Comparison of ENCODE assay signal across 8 cellular contexts in the genomic region with DNA sequence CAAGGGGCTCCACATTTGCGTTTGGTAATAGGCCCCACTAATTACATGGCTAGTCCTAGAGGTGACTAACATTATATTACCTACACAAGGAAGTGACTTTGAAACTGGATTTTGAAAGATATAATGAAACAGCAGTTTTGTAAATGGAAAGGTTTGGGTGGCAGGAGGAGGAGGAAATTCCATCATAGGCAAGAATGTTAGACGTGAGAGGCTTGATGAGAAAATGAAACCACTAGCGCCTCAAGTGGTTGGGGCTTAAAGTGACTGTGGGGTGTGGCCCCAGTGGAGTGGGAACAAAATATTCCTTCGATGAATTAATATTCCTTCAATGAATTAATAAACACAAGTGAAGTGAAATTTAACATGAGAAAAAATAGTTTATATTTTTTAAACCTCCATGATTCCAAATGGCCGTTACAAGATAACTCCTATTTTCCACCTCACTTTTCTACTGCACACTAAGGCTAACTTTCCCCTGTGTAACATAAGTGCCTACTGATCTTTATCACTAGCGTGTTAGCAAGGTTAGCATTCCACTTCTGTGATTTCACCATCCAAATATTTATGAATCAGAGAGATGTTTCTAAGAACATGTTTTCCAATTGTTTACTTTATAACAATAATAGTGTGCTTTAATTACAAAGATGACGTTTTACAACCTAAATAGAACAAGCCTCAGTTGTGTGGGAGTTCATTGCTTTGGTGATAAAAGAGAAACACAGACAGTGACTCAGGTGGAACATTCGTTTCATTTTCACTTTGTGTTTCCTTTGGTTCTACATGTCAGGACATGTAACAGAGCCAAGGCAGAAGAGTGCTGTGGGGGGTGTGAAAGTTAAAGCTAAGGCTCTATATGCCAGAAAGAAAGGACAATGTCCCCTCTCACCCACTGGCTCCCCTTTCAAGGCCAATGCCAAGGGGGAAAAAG. TPM values are rescaled to one million over a fixed set of nuclear protein-coding genes. Genes with fewer than 3 reads are reported as not detected.
DNase-seq lines count a peak whose midpoint lies in the region; ATAC-seq and TF ChIP-seq lines count a peak whose summit lies in the region.

No MANE protein-coding gene starts in this region.

- DNase-seq in activated CD4-positive, CD25-positive, alpha-beta regulatory T cell treated with anti-CD3 and anti-CD28 coated beads, Interleukin-2, amount 50 U/mL, for 72 hours, result no peak
- DNase-seq in HAP-1 (ENCODE audit: low spot score in 2 of 2) (peak; percentile 27 to 55), LNCaP clone FGC (ENCODE audit: low read depth) (peak; percentile 66), fibroblast of mammary gland (ENCODE audit: low read depth) (peak; percentile 96), pulmonary artery endothelial cell (ENCODE audit: low read depth, low spot score) (peak; percentile 93), amygdala (lab: John Stamatoyannopoulos, UW) (no peak)
- peak; percentile 24 to 40 for DNase-seq in activated CD4-positive, alpha-beta T cell treated with anti-CD3 and anti-CD28 coated beads, Interleukin-2, amount 50 U/mL, for 4 hours

- TF ChIP-seq CTCF in LNCaP clone FGC (IDR thresholded peaks at IDR 0.05; ENCODE audit: control insufficient read depth, extremely low read depth, insufficient read depth) (peak; percentile 47), fibroblast of mammary gland (conservative IDR thresholded peaks at IDR 0.05; ENCODE audit: control insufficient read depth, insufficient read depth, low read depth, low read length) (peak; percentile 41)

- no peaks in the 10 kb centered on the region for H3K36me3 ChIP-seq in HAP-1 (replicated peaks)

- in situ Hi-C loops in HAP-1 (cut with MboI; ENCODE audit: low sequenced_read_pairs), result no loop called here

- no peaks in the 10 kb centered on the region for H3K9me3 ChIP-seq in HAP-1

- H3K27me3 ChIP-seq in HAP-1 (ENCODE audit: low read depth), result peaks cover 13% of the 10 kb centered on the region

- peak; percentile 92 to 93 for ATAC-seq in activated CD4-positive, CD25-positive, alpha-beta regulatory T cell treated with anti-CD3 and anti-CD28 coated beads, Interleukin-2, amount 50 U/mL, for 24 hours

- H3K4me3 ChIP-seq in HAP-1 (no peak overlapping the region), LNCaP clone FGC (ENCODE audit: low read depth, low read length) (peak overlapping the region; percentile 4; the same call in 1 of the 2 replicates), fibroblast of mammary gland (ENCODE audit: control insufficient read depth, low read depth, low read length) (no peak overlapping the region)

- H3K4me1 ChIP-seq in HAP-1, result peaks cover 5% of the 10 kb centered on the region

RNA-seq across cellular contexts. Expression of gene ATF3, which starts 12.5 kb away (rescaled TPM):
- 1.8 and 2.6 TPM in 2 replicates for total RNA-seq in pulmonary artery endothelial cell

Comparison
In these comparisons a context has a peak if more than half of its experiments do, and no peak if none do; other contexts are left out.
1. DNase-seq: peak in HAP-1 (2 of 2), LNCaP clone FGC (single experiment), activated CD4-positive, alpha-beta T cell treated with anti-CD3 and anti-CD28 coated beads, Interleukin-2, amount 50 U/mL, for 4 hours (2 of 2), fibroblast of mammary gland (single experiment) and pulmonary artery endothelial cell (single experiment); none in activated CD4-positive, CD25-positive, alpha-beta regulatory T cell treated with anti-CD3 and anti-CD28 coated beads, Interleukin-2, amount 50 U/mL, for 72 hours (single experiment) and amygdala (0 of 56).